Comparison of ENCODE assay signal across 13 cellular contexts in the genomic region with DNA sequence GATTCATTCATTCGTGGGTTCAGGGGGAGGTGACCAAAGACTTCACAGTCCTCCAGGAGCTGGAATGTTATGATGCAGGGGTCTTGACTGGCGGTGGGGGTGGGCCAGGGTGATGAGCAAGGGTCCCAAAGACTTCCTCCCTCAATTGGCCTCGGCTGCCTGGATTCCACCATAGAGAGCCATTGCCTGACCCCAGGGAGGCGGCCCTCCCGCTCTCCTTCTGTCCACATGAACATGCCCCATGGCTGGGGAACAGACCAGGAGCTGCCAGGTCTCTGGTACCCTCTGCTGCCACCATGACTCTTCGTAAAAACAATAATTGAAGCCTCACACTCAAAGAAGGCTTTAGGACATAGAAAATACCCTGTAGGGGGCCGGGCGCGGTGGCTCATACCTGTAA.
"Had no signal": no experiment of that assay in that cellular context is flagged by ENCODE, and none has a peak within 500 bp of the region (broad histone marks: within the 10 kb centered on the region; RNA-seq: fewer than 3 reads in every experiment).

No MANE protein-coding gene starts in this region.

- H3K27ac Mint-ChIP-seq: activated CD8-positive, alpha-beta T cell treated with anti-CD3 and anti-CD28 coated beads, Interleukin-2, amount 10 ng/mL, durations not matched to agents 7 days and 5 days; activated naive CD8-positive, alpha-beta T cell treated with anti-CD3 and anti-CD28 coated beads, Interleukin-2, amount 10 ng/mL, durations not matched to agents 7 days and 5 days; stimulated activated effector memory CD8-positive, alpha-beta T cell treated with anti-CD3 and anti-CD28 coated beads, Interleukin-12 subunit alpha, Interleukin-12 subunit beta, amount 100 ng/mL, for 72 hours had no signal

- H3K9me3 ChIP-seq: gastrocnemius medialis, heart right ventricle, transverse colon had no signal

- H3K4me3 Mint-ChIP-seq: activated CD8-positive, alpha-beta T cell treated with anti-CD3 and anti-CD28 coated beads, Interleukin-2, amount 10 ng/mL, durations not matched to agents 7 days and 5 days; activated naive CD8-positive, alpha-beta T cell treated with anti-CD3 and anti-CD28 coated beads, Interleukin-2, amount 10 ng/mL, durations not matched to agents 7 days and 5 days; neural crest cell; stimulated activated effector memory CD8-positive, alpha-beta T cell treated with anti-CD3 and anti-CD28 coated beads, Interleukin-12 subunit alpha, Interleukin-12 subunit beta, amount 100 ng/mL, for 72 hours had no signal

- DNase-seq: activated CD4-positive, alpha-beta T cell treated with anti-CD3 and anti-CD28 coated beads for 4 hours; activated CD8-positive, alpha-beta memory T cell treated with anti-CD3 and anti-CD28 coated beads, Interleukin-2, amount 50 U/mL, for 48 hours; activated CD8-positive, alpha-beta T cell treated with anti-CD3 and anti-CD28 coated beads, Interleukin-2, amount 10 ng/mL, durations not matched to agents 7 days and 5 days; activated naive CD8-positive, alpha-beta T cell treated with anti-CD3 and anti-CD28 coated beads, Interleukin-2, amount 10 ng/mL, durations not matched to agents 7 days and 5 days; gastrocnemius medialis; heart right ventricle; T-helper 9 cell; transverse colon had no signal

- H3K27me3 ChIP-seq: cardiac muscle cell had no signal

- H3K27ac ChIP-seq: gastrocnemius medialis, heart right ventricle, parathyroid adenoma, transverse colon had no signal

- H3K36me3 Mint-ChIP-seq: activated naive CD8-positive, alpha-beta T cell treated with anti-CD3 and anti-CD28 coated beads, Interleukin-2, amount 10 ng/mL, durations not matched to agents 7 days and 5 days; stimulated activated effector memory CD8-positive, alpha-beta T cell treated with anti-CD3 and anti-CD28 coated beads, Interleukin-12 subunit alpha, Interleukin-12 subunit beta, amount 100 ng/mL, for 72 hours had no signal

- H3K4me1 ChIP-seq: gastrocnemius medialis, heart right ventricle, parathyroid adenoma had no signal

- ATAC-seq: activated CD8-positive, alpha-beta T cell treated with anti-CD3 and anti-CD28 coated beads, Interleukin-2, amount 10 ng/mL, durations not matched to agents 7 days and 5 days; gastrocnemius medialis had no signal

- H3K9me3 Mint-ChIP-seq: activated naive CD8-positive, alpha-beta T cell treated with anti-CD3 and anti-CD28 coated beads, Interleukin-2, amount 10 ng/mL, durations not matched to agents 7 days and 5 days; neural crest cell; stimulated activated effector memory CD8-positive, alpha-beta T cell treated with anti-CD3 and anti-CD28 coated beads, Interleukin-12 subunit alpha, Interleukin-12 subunit beta, amount 100 ng/mL, for 72 hours had no signal

- H3K36me3 ChIP-seq: cardiac muscle cell, gastrocnemius medialis, heart right ventricle, transverse colon had no signal

- H3K4me3 ChIP-seq: cardiac muscle cell, gastrocnemius medialis, heart right ventricle, smooth muscle cell, transverse colon had no signal
